ENCODE assay signal across 21 cellular contexts in genomic region chr5:139454568-139455290, GRCh38. TPM values are rescaled to one million over a fixed set of nuclear protein-coding genes. Genes with fewer than 3 reads are reported as not detected.
DNase-seq lines count a peak whose midpoint lies in the region; ATAC-seq, FAIRE-seq and TF ChIP-seq lines count a peak whose summit lies in the region.
"Had no signal": no experiment of that assay in that cellular context is flagged by ENCODE, and none has a peak within 500 bp of the region (broad histone marks: within the 10 kb centered on the region; RNA-seq: fewer than 3 reads in every experiment).

No MANE protein-coding gene starts in this region.

- H3K9me3 Mint-ChIP-seq in CD4-positive, alpha-beta T cell = no peaks in the 10 kb centered on the region
- H3K9me3 Mint-ChIP-seq in astrocyte (ENCODE audit: unreplicated experiment) (no peaks in the 10 kb centered on the region), nephron progenitor cell (no peaks in the 10 kb centered on the region)

- no peak for FAIRE-seq in astrocyte (lab: Jason Lieb, UNC)
- FAIRE-seq: endometrium, GM12892 had no signal

- H3K27me3 Mint-ChIP-seq in CD4-positive, alpha-beta T cell = no peaks in the 10 kb centered on the region
- peaks cover 9% of the 10 kb centered on the region for H3K27me3 Mint-ChIP-seq in astrocyte (ENCODE audit: low read depth, unreplicated experiment)
- peaks cover 9% of the 10 kb centered on the region for H3K27me3 Mint-ChIP-seq in nephron progenitor cell (ENCODE audit: low read depth, poor library complexity)

- ATAC-seq in CD4-positive, alpha-beta T cell (ENCODE audit: poor library complexity) = no peak
- ATAC-seq in HG02610 (IDR thresholded peaks at IDR 0.05; ENCODE audit: unreplicated experiment) = no peak

- no peaks in the 10 kb centered on the region for H3K79me2 ChIP-seq in astrocyte (ENCODE audit: insufficient read depth, low read length)
- H3K79me2 ChIP-seq: parathyroid adenoma had no signal

- TF ChIP-seq CTCF in CD4-positive, alpha-beta T cell (IDR thresholded peaks at IDR 0.05) = no peak
- no peak for TF ChIP-seq CTCF in astrocyte (IDR thresholded peaks at IDR 0.05; ENCODE audit: insufficient read depth, low read depth, low read length)
- TF ChIP-seq CTCF in nephron progenitor cell (IDR thresholded peaks at IDR 0.05) = no peak

- H3K9me3 ChIP-seq in CD4-positive, alpha-beta T cell (ENCODE audit: control insufficient read depth, low read length) = no peaks in the 10 kb centered on the region
- H3K9me3 ChIP-seq in astrocyte (ENCODE audit: insufficient read depth, low read depth, low read length) = no peaks in the 10 kb centered on the region
- H3K9me3 ChIP-seq: heart left ventricle, lower lobe of right lung, sigmoid colon had no signal

- peaks cover 21% of the 10 kb centered on the region for H3K4me1 ChIP-seq in astrocyte (ENCODE audit: insufficient read depth, low read length)
- H3K4me1 ChIP-seq: parathyroid adenoma, sigmoid colon had no signal

- H2AFZ ChIP-seq in astrocyte (ENCODE audit: low read depth, low read length) = no peak overlapping the region
- H2AFZ ChIP-seq: parathyroid adenoma had no signal

- peak overlapping the region; percentile 89 for H3K27ac Mint-ChIP-seq in CD4-positive, alpha-beta T cell
- H3K27ac Mint-ChIP-seq in astrocyte (ENCODE audit: unreplicated experiment) = peak overlapping the region; percentile 50
- H3K27ac Mint-ChIP-seq in nephron progenitor cell = peak overlapping the region; percentile 64

- no peaks in the 10 kb centered on the region for H3K27me3 ChIP-seq in CD4-positive, alpha-beta T cell (ENCODE audit: control insufficient read depth, insufficient read depth, low read length)
- H3K27me3 ChIP-seq in astrocyte (ENCODE audit: insufficient read depth, low read length) = no peaks in the 10 kb centered on the region
- H3K27me3 ChIP-seq: heart left ventricle, sigmoid colon had no signal

- POLR2A ChIA-PET in CD4-positive, alpha-beta T cell (lab: Charles Lee) = interaction anchor here (0.8 to 1.4 kb wide), 2 partner anchors 16 to 21 kb away, joined by 3 to 4 read pairs; partner anchors contain the start of gene DNAJC18

- H3K4me3 ChIP-seq in astrocyte (ENCODE audit: insufficient read depth, low read depth, low read length) = no peak overlapping the region
- H3K4me3 ChIP-seq: heart left ventricle, lower lobe of right lung, sigmoid colon had no signal

- peaks cover 55% of the 10 kb centered on the region for H3K4me1 Mint-ChIP-seq in CD4-positive, alpha-beta T cell (ENCODE audit: low read depth)
- H3K4me1 Mint-ChIP-seq in astrocyte (ENCODE audit: low read depth, unreplicated experiment) = peaks cover 5% of the 10 kb centered on the region
- peaks cover 18% of the 10 kb centered on the region for H3K4me1 Mint-ChIP-seq in nephron progenitor cell

- intact Hi-C loops in CD4-positive, alpha-beta T cell (cut with DNase I, micrococcal nuclease) = no loop called here

- H3K36me3 Mint-ChIP-seq in CD4-positive, alpha-beta T cell (ENCODE audit: low read depth) = no peaks in the 10 kb centered on the region
- H3K36me3 Mint-ChIP-seq in astrocyte (ENCODE audit: low read depth, unreplicated experiment) (no peaks in the 10 kb centered on the region), nephron progenitor cell (ENCODE audit: low read depth) (no peaks in the 10 kb centered on the region)

- DNase-seq in CD4-positive, alpha-beta T cell = no peak
- DNase-seq in NAMALWA (ENCODE audit: low spot score) (peak; percentile 16), astrocyte (ENCODE audit: low read depth) (no peak), nephron progenitor cell (no peak), kidney tubule cell (ENCODE audit: low spot score) (no peak), NCI-H526 (lab: John Stamatoyannopoulos, UW) (no peak)
- DNase-seq: activated effector memory CD4-positive, alpha-beta T cell treated with Interleukin-2 at 50 U/mL for 16 hours; cerebellar nuclear complex; DMS 273 treated with DMSO at 0.1 percent for 48 hours; heart left ventricle; lower lobe of right lung; NCI-H1694; NCI-H226; sigmoid colon had no signal

- no peak overlapping the region for H3K4me3 Mint-ChIP-seq in CD4-positive, alpha-beta T cell
- H3K4me3 Mint-ChIP-seq in astrocyte (ENCODE audit: unreplicated experiment) = no peak overlapping the region
- no peak overlapping the region for H3K4me3 Mint-ChIP-seq in nephron progenitor cell

- H3K9ac ChIP-seq in astrocyte (ENCODE audit: low read length) = no peak overlapping the region
- H3K9ac ChIP-seq: parathyroid adenoma had no signal

- CTCF ChIA-PET in CD4-positive, alpha-beta T cell (lab: Charles Lee) = interaction anchor here (1.6 kb wide), 1 partner anchor 32 kb away, joined by 6 read pairs; no protein-coding TSS in a partner anchor

- H4K20me1 ChIP-seq in astrocyte (ENCODE audit: insufficient read depth, low read length) = no peaks in the 10 kb centered on the region

- peaks cover 5% of the 10 kb centered on the region for H3K36me3 ChIP-seq in astrocyte (ENCODE audit: insufficient read depth, low read length)
- H3K36me3 ChIP-seq: sigmoid colon had no signal

- no peak overlapping the region for H3K27ac ChIP-seq in CD4-positive, alpha-beta T cell (ENCODE audit: low read depth, low read length)
- no peak overlapping the region for H3K27ac ChIP-seq in astrocyte (ENCODE audit: low read depth, low read length)
- H3K27ac ChIP-seq: heart left ventricle, lower lobe of right lung, parathyroid adenoma, sigmoid colon had no signal

- H3K4me2 ChIP-seq in astrocyte (ENCODE audit: low read length) = no peak overlapping the region

RNA-seq across cellular contexts. Expression of gene ECSCR, which starts 7.8 kb away (rescaled TPM):
- total RNA-seq in CD4-positive, alpha-beta T cell = not detected
- total RNA-seq in astrocyte = 0.96 and 1.00 TPM in 2 replicates

RNA-seq across cellular contexts. Expression of gene DNAJC18, which starts 15.4 kb away (rescaled TPM):
- total RNA-seq in CD4-positive, alpha-beta T cell = 1 to 10 TPM; 7.5 to 8.7 TPM
- total RNA-seq in astrocyte = 18.8 and 21.4 TPM in 2 replicates

RNA-seq across cellular contexts. Expression of gene SMIM33, which starts 16.1 kb away (rescaled TPM):
- total RNA-seq in CD4-positive, alpha-beta T cell = under 1 TPM in 1 of 2 experiments, not detected in 1; 0.08 TPM
- total RNA-seq in astrocyte = not detected in 2 replicates
- total RNA-seq: aorta, lower lobe of right lung, M059J, RPMI7951, sigmoid colon had no signal

RNA-seq across cellular contexts. Expression of gene STING1, which starts 27.8 kb away (rescaled TPM):
- total RNA-seq in CD4-positive, alpha-beta T cell = 100 to 1,000 TPM; 155 to 168 TPM
- total RNA-seq in astrocyte = 1.8 and 3.3 TPM in 2 replicates

RNA-seq across cellular contexts. Expression of gene SPATA24, which starts 50.8 kb away (rescaled TPM):
- total RNA-seq in CD4-positive, alpha-beta T cell = 1 to 10 TPM; 3.0 to 3.9 TPM
- total RNA-seq in astrocyte = 4.5 and 5.2 TPM in 2 replicates
